ENCODE assay signal across 1 cellular context in genomic region chr4:55036405-55036804, GRCh38.
TF ChIP-seq lines count a peak whose summit lies in the region.

No MANE protein-coding gene starts in this region.

TF ChIP-seq in H1, 55 proteins besides CTCF, POLR2A, EP300 and RAD21 (continued from another document):
- TF ChIP-seq CHD7 (IDR thresholded peaks at IDR 0.05; ENCODE audit: insufficient replicate concordance, low read length): no peak
